Comparison of ENCODE assay signal across 9 cellular contexts in the genomic region with DNA sequence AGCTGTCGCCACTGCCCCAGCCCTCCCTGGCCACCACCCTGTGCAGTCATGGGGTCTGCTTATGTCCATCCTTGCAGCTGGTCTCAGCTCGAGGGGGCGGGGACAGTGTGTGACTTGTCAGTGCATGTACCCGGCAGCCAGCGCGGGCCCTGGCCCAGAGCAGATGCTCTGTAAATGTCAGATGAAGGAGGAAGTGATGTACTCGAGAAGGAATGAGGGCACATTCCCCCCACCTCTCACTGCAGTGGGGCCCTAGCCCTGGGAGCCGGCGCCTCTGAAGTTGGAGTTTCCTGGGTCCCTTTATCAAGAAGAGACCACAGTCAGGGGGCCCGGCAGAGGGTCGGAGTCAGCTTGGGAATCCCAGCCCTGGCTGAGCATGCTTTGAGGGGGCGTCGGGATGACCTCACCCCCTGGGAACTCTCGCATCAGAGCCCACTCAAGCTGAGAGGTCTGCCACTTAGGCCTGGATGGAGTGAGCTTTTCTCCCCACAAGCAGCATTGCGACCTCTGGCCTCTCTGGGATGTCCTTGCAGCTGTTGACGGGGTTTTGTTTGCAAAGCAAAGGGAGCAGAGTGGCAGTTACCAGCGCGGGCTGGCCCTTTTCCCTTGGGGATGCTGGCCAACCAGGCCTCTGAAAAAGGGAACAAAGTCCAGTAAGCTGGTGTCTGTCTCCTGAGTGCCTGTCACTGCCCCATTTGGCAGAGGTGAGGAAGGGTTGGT. TPM values are rescaled to one million over a fixed set of nuclear protein-coding genes. Genes with fewer than 3 reads are reported as not detected.
A peak's percentile ranks its signal among the peaks of the same experiment; 100 is the strongest.
DNase-seq lines count a peak whose midpoint lies in the region; ATAC-seq and TF ChIP-seq lines count a peak whose summit lies in the region.
"Had no signal": no experiment of that assay in that cellular context is flagged by ENCODE, and none has a peak within 500 bp of the region (broad histone marks: within the 10 kb centered on the region; RNA-seq: fewer than 3 reads in every experiment).

No MANE protein-coding gene starts in this region.

- H3K4me1 ChIP-seq in muscle layer of duodenum (ENCODE audit: control insufficient read depth in 1 of 2, insufficient read depth in 2 of 2, low read length in 2 of 2), result peaks cover 6 to 52% of the 10 kb centered on the region in 2 donors

- CTCF ChIA-PET in GM10248 (lab: Yijun Ruan, JAX), result interaction anchor here (1.2 kb wide), 1 partner anchor 37 kb away, joined by 6 read pairs; no protein-coding TSS in a partner anchor

- peak overlapping the region; percentile 87 for H3K27ac ChIP-seq in muscle layer of duodenum (ENCODE audit: low read length)
- H3K27ac ChIP-seq: HL-60 had no signal

- peak; percentile 96 for DNase-seq in EL
- peak; percentile 7 for DNase-seq in RPMI7951 (ENCODE audit: low read depth)
- no peak for DNase-seq in effector CD4-positive, alpha-beta T cell
- DNase-seq in GM10248 (ENCODE audit: extremely low spot score), result no peak

- POLR2A ChIA-PET in GM10248 (lab: Yijun Ruan, JAX), result no interaction called here

- no peaks in the 10 kb centered on the region for H3K27me3 ChIP-seq in muscle layer of duodenum (ENCODE audit: low read depth, low read length)

- peak; percentile 61 for ATAC-seq in esophagus mucosa
- no peak for ATAC-seq in HG02678 (IDR thresholded peaks at IDR 0.05; ENCODE audit: unreplicated experiment)
- no peak for ATAC-seq in HG03159 (IDR thresholded peaks at IDR 0.05; ENCODE audit: unreplicated experiment)

- peak overlapping the region in 1 of 2 donors; percentile 10 for H3K4me3 ChIP-seq in muscle layer of duodenum (ENCODE audit: low read depth in 1 of 2, low read length in 2 of 2)

- TF ChIP-seq CTCF in GM10248 (IDR thresholded peaks at IDR 0.05; ENCODE audit: control extremely low read depth, extremely low read depth, low read depth, missing control alignments), result no peak

- no peaks in the 10 kb centered on the region for H3K36me3 ChIP-seq in muscle layer of duodenum (ENCODE audit: control insufficient read depth in 1 of 2, insufficient read depth in 2 of 2, low read length in 2 of 2)

- peaks cover 0 to 6% of the 10 kb centered on the region in 2 donors for H3K9me3 ChIP-seq in muscle layer of duodenum (ENCODE audit: control insufficient read depth in 1 of 2, low read length in 2 of 2)

RNA-seq across cellular contexts. Expression of a gene that starts 19.0 kb away (rescaled TPM):
- 3.8 and 5.9 TPM in 2 replicates for total RNA-seq in RPMI7951 (2014; rRNA removed; shearing (Covaris generic))
- total RNA-seq in esophagus mucosa, result 12.7 TPM

Comparison
In these comparisons a context has a peak if more than half of its experiments do, and no peak if none do; other contexts are left out.
1. DNase-seq: peak in EL (single experiment) and RPMI7951 (single experiment); none in effector CD4-positive, alpha-beta T cell (single experiment) and GM10248 (single experiment).